Comparison of ENCODE assay signal across 20 cellular contexts in genomic region chr20:52649727-52650126, GRCh38.
DNase-seq lines count a peak whose midpoint lies in the region; ATAC-seq and TF ChIP-seq lines count a peak whose summit lies in the region.
"Had no signal": no experiment of that assay in that cellular context is flagged by ENCODE, and none has a peak within 500 bp of the region (broad histone marks: within the 10 kb centered on the region; RNA-seq: fewer than 3 reads in every experiment).

No MANE protein-coding gene starts in this region.

- no peak overlapping the region for H3K27ac ChIP-seq in RWPE1
- no peak overlapping the region for H3K27ac ChIP-seq in smooth muscle cell (ENCODE audit: low read depth)
- H3K27ac ChIP-seq: A549, BLaER1, HL-60 had no signal

- no peak for TF ChIP-seq CTCF in RWPE1 (conservative IDR thresholded peaks at IDR 0.05; ENCODE audit: low read depth)
- no peak for TF ChIP-seq CTCF in GM10248 (IDR thresholded peaks at IDR 0.05; ENCODE audit: control extremely low read depth, extremely low read depth, low read depth, missing control alignments)
- no peak for TF ChIP-seq CTCF in smooth muscle cell (IDR thresholded peaks at IDR 0.05; ENCODE audit: borderline replicate concordance, insufficient read depth, poor library complexity, severe bottlenecking)

- CTCF ChIA-PET in RWPE1 (lab: Yijun Ruan, JAX): no interaction called here
- CTCF ChIA-PET in GM10248 (lab: Yijun Ruan, JAX): no interaction called here

- peak; percentile 68 for DNase-seq in COLO668 (lab: John Stamatoyannopoulos, UW; ENCODE audit: unreplicated experiment)
- DNase-seq in LHCN-M2 (ENCODE audit: low read depth): peak; percentile 4
- DNase-seq in NCI-H2196 (lab: John Stamatoyannopoulos, UW; ENCODE audit: unreplicated experiment): peak; percentile 32
- peak; percentile 27 for DNase-seq in RWPE1 (ENCODE audit: low spot score)
- DNase-seq in T-helper 9 cell: no peak
- no peak for DNase-seq in GM10248 (ENCODE audit: extremely low spot score)
- DNase-seq in smooth muscle cell (lab: John Stamatoyannopoulos, UW; ENCODE audit: unreplicated experiment): no peak
- DNase-seq: CD4-positive, alpha-beta memory T cell; DMS79 treated with DMSO at 0.1 percent for 48 hours; NCI-H1105; NCI-H1694 treated with DMSO at 0.1 percent for 48 hours; NCI-H2171; NCI-H526; NK-92 treated with Interleukin-12 subunit alpha and Interleukin-12 subunit beta, amount 100 ng/mL, for 24 hours; SHP77 had no signal

- H2AFZ ChIP-seq in smooth muscle cell (ENCODE audit: low read depth): no peak overlapping the region

- no peaks in the 10 kb centered on the region for H3K36me3 ChIP-seq in smooth muscle cell (ENCODE audit: low read depth)
- H3K36me3 ChIP-seq: BLaER1, HAP-1 had no signal

- H3K79me2 ChIP-seq in smooth muscle cell (ENCODE audit: low read depth): no peaks in the 10 kb centered on the region

- H3K27me3 ChIP-seq in smooth muscle cell (ENCODE audit: low read depth): peaks cover 35% of the 10 kb centered on the region
- H3K27me3 ChIP-seq: BLaER1 had no signal

- H3K9me3 ChIP-seq in smooth muscle cell (replicated peaks; ENCODE audit: low read depth): no peaks in the 10 kb centered on the region
- H3K9me3 ChIP-seq: A549, BLaER1, HAP-1 had no signal

- H3F3A ChIP-seq in smooth muscle cell (ENCODE audit: low read depth): no peaks in the 10 kb centered on the region

- POLR2A ChIA-PET in RWPE1 (lab: Yijun Ruan, JAX; ENCODE audit: low non-redundant PET): no interaction called here
- POLR2A ChIA-PET in GM10248 (lab: Yijun Ruan, JAX): no interaction called here

- no peak overlapping the region for H3K4me2 ChIP-seq in smooth muscle cell
- H3K4me2 ChIP-seq: A549, BLaER1 had no signal

- H3K9ac ChIP-seq in smooth muscle cell (ENCODE audit: low read depth): no peak overlapping the region
- H3K9ac ChIP-seq: BLaER1 had no signal

- no peaks in the 10 kb centered on the region for H3K4me1 ChIP-seq in smooth muscle cell (ENCODE audit: low read depth)
- H3K4me1 ChIP-seq: A549, HAP-1 had no signal

- no peak overlapping the region for H3K4me3 ChIP-seq in smooth muscle cell
- H3K4me3 ChIP-seq: A549, BLaER1, HAP-1 had no signal

- no peaks in the 10 kb centered on the region for H4K20me1 ChIP-seq in smooth muscle cell (ENCODE audit: low read depth)
- H4K20me1 ChIP-seq: BLaER1 had no signal

- ATAC-seq in HG03432 (IDR thresholded peaks at IDR 0.05; ENCODE audit: unreplicated experiment): no peak
- ATAC-seq: A549 had no signal

Comparison
In these comparisons a context has a peak if more than half of its experiments do, and no peak if none do; other contexts are left out.
1. DNase-seq: peak in COLO668 (single experiment), LHCN-M2 (single experiment), NCI-H2196 (single experiment) and RWPE1 (single experiment); none in T-helper 9 cell (single experiment), GM10248 (single experiment) and smooth muscle cell (single experiment).